14 cellular contexts compared by ENCODE assay signal in the genomic region with DNA sequence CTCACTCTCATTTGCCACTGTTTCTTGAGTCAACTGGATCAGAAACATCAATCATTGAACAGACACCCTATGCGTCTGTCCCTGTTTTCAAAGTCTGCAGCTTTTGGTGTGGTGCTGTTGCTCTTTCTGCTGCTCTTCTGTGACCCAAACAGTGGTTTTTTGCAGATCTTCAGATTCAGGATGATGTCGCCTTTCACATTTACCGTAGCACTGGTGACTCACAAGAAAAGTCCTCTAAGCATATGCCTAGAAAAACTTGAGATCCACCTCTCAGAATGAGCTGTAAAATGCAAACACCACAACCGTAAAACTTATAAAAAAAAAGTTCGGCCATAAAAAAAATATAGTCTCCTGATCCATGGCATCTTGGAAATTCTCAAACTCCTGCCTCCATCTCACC.
"Had no signal": no experiment of that assay in that cellular context is flagged by ENCODE, and none has a peak within 500 bp of the region (broad histone marks: within the 10 kb centered on the region; RNA-seq: fewer than 3 reads in every experiment).

No MANE protein-coding gene starts in this region.

- H3K27ac ChIP-seq: esophagus muscularis mucosa, hepatocyte, spleen, transverse colon, WERI-Rb-1 had no signal

- H3K79me2 ChIP-seq: hepatocyte had no signal

- H3K36me3 ChIP-seq: esophagus muscularis mucosa, spleen, transverse colon, WERI-Rb-1 had no signal

- H3K9me3 ChIP-seq: esophagus muscularis mucosa, spleen, transverse colon had no signal

- H2AFZ ChIP-seq: hepatocyte had no signal

- H3K4me1 ChIP-seq: esophagus muscularis mucosa, spleen, transverse colon had no signal

- ATAC-seq: activated T-helper 17 cell treated with anti-CD3 and anti-CD28 coated beads, Interleukin-2, amount 50 U/mL, for 72 hours; stimulated activated naive B cell treated with anti-CD40 and anti-IgM and Interleukin-4, amounts not matched to agents 10 μg/mL and 1 μg/mL and 100 μg/mL, for 72 hours had no signal

- H3K4me2 ChIP-seq: hepatocyte had no signal

- DNase-seq: activated CD4-positive, alpha-beta T cell treated with anti-CD3 and anti-CD28 coated beads, Interleukin-2, amount 10 ng/mL, durations not matched to agents 24 days and 14 days; activated naive CD4-positive, alpha-beta T cell treated with anti-CD3 and anti-CD28 coated beads, Interleukin-2, amount 50 U/mL, for 16 hours; amniotic stem cell; kidney glomerular epithelial cell; retina; spleen; stimulated activated CD4-positive, alpha-beta T cell treated with anti-CD3 and anti-CD28 coated beads, Interleukin-1b, Interleukin-23, amount 100 ng/mL, for 48 hours; stimulated activated naive B cell treated with anti-CD40 and anti-IgM and Interleukin-4, amounts not matched to agents 10 μg/mL and 1 μg/mL and 100 μg/mL, for 72 hours; substantia nigra; transverse colon; WERI-Rb-1 had no signal

- H3K27me3 ChIP-seq: transverse colon had no signal

- H3K4me3 ChIP-seq: esophagus muscularis mucosa, hepatocyte, spleen, transverse colon had no signal
